ENCODE assay signal across 17 cellular contexts in the genomic region with DNA sequence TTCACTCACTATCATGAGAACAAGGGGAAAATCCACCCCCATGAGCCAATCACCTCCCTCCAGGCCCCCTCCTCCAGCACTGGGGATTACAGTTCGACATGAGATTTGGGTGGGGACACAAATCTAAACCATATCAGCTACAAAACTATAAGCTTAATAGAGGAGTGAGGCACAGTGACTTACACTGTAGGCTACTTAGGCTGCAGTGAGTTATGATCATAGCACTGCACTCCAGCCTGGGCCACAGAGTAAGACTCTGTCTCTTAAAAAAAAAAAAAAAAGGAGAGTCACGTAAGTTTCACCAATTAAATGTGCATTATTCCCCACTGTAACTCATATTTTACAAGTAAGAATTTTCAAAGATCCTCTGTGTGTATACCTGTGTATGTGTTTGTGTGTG. TPM values are rescaled to one million over a fixed set of nuclear protein-coding genes. Genes with fewer than 3 reads are reported as not detected.
DNase-seq lines count a peak whose midpoint lies in the region; ATAC-seq and TF ChIP-seq lines count a peak whose summit lies in the region.
"Had no signal": no experiment of that assay in that cellular context is flagged by ENCODE, and none has a peak within 500 bp of the region (broad histone marks: within the 10 kb centered on the region; RNA-seq: fewer than 3 reads in every experiment).

No MANE protein-coding gene starts in this region.

- H3K27ac Mint-ChIP-seq in endodermal cell: peak overlapping the region; percentile 22
- H3K27ac Mint-ChIP-seq in nephron: peak overlapping the region; percentile 5 to 45 (median 42)
- no peak overlapping the region for H3K27ac Mint-ChIP-seq in T-helper 17 cell
- H3K27ac Mint-ChIP-seq: CD4-positive, CD25-positive, alpha-beta regulatory T cell; CD8-positive, alpha-beta memory T cell had no signal

- peaks cover 35% of the 10 kb centered on the region for H3K4me1 Mint-ChIP-seq in endodermal cell
- peaks cover 33% of the 10 kb centered on the region for H3K4me1 Mint-ChIP-seq in nephron
- no peaks in the 10 kb centered on the region for H3K4me1 Mint-ChIP-seq in T-helper 17 cell
- H3K4me1 Mint-ChIP-seq: CD4-positive, CD25-positive, alpha-beta regulatory T cell; CD8-positive, alpha-beta memory T cell had no signal

- intact Hi-C loops in left lung (cut with DNase I): no loop called here
- intact Hi-C loops in upper lobe of right lung (cut with DNase I): no loop called here
- intact Hi-C loops in stomach (cut with DNase I; ENCODE audit: low total_unique reads): no loop called here

- ATAC-seq in left lung (peak; percentile 59), upper lobe of right lung (peak; percentile 34), HG03571 (IDR thresholded peaks at IDR 0.05; ENCODE audit: unreplicated experiment) (no peak), T-helper 17 cell (no peak)

- no peak for TF ChIP-seq EP300 in stomach (IDR thresholded peaks at IDR 0.05)

- H3K4me3 ChIP-seq in endodermal cell (ENCODE audit: low read length) (peak overlapping the region; percentile 6), left lung (no peak overlapping the region), upper lobe of right lung (no peak overlapping the region), stomach (no peak overlapping the region)
- H3K4me3 ChIP-seq: GM23248 had no signal

- no peaks in the 10 kb centered on the region for H3K27me3 Mint-ChIP-seq in endodermal cell (ENCODE audit: insufficient read depth)
- no peaks in the 10 kb centered on the region for H3K27me3 Mint-ChIP-seq in nephron (ENCODE audit: low read depth)
- peaks cover 28% of the 10 kb centered on the region for H3K27me3 Mint-ChIP-seq in T-helper 17 cell
- H3K27me3 Mint-ChIP-seq: CD4-positive, CD25-positive, alpha-beta regulatory T cell had no signal

- H3K27ac ChIP-seq in endodermal cell (ENCODE audit: low read depth, low read length) (no peak overlapping the region), left lung (no peak overlapping the region), upper lobe of right lung (no peak overlapping the region), stomach (peak overlapping the region in 1 of 5 donors; percentile 12)
- H3K27ac ChIP-seq: GM23248 had no signal

- H3K9me3 Mint-ChIP-seq in endodermal cell: peaks cover 26% of the 10 kb centered on the region
- H3K9me3 Mint-ChIP-seq in nephron: no peaks in the 10 kb centered on the region

- no peaks in the 10 kb centered on the region for H3K36me3 ChIP-seq in endodermal cell (ENCODE audit: control insufficient read depth, insufficient read depth, low read length)
- no peaks in the 10 kb centered on the region for H3K36me3 ChIP-seq in left lung
- H3K36me3 ChIP-seq in upper lobe of right lung: no peaks in the 10 kb centered on the region
- H3K36me3 ChIP-seq in stomach: no peaks in the 10 kb centered on the region
- H3K36me3 ChIP-seq: BE2C had no signal

- DNase-seq in endodermal cell: peak; percentile 12
- no peak for DNase-seq in left lung
- no peak for DNase-seq in upper lobe of right lung
- DNase-seq in stomach: no peak
- DNase-seq in T-helper 17 cell: no peak
- no peak for DNase-seq in NCI-H1092 treated with DMSO at 0.1 percent for 48 hours (lab: John Stamatoyannopoulos, UW)
- DNase-seq: ACHN; BE2C; C1 segment of cervical spinal cord; CD4-positive, CD25-positive, alpha-beta regulatory T cell; CD8-positive, alpha-beta memory T cell; COR-L47; GM23248; HCEC 1CT; KG1 had no signal

- TF ChIP-seq CTCF in endodermal cell (conservative IDR thresholded peaks at IDR 0.05): no peak
- no peak for TF ChIP-seq CTCF in left lung (IDR thresholded peaks at IDR 0.05)
- TF ChIP-seq CTCF in nephron (IDR thresholded peaks at IDR 0.05; ENCODE audit: unreplicated experiment in 3 of 3): no peak
- TF ChIP-seq CTCF in upper lobe of right lung (IDR thresholded peaks at IDR 0.05): no peak
- TF ChIP-seq CTCF in stomach (IDR thresholded peaks at IDR 0.05): no peak

- H3K9me3 ChIP-seq in endodermal cell (ENCODE audit: control insufficient read depth, low read length) (peaks cover 23% of the 10 kb centered on the region), left lung (no peaks in the 10 kb centered on the region), upper lobe of right lung (no peaks in the 10 kb centered on the region), stomach (no peaks in the 10 kb centered on the region), T-helper 17 cell (ENCODE audit: control insufficient read depth, low read length, poor library complexity, severe bottlenecking) (no peaks in the 10 kb centered on the region)
- H3K9me3 ChIP-seq: BE2C had no signal

- no peak overlapping the region for H3K9ac ChIP-seq in endodermal cell (ENCODE audit: extremely low read depth, low read length, poor library complexity, severe bottlenecking)
- H3K9ac ChIP-seq: GM23248 had no signal

- TF ChIP-seq POLR2A in stomach (IDR thresholded peaks at IDR 0.05): no peak

- 87% methylated on average over 1 of the region's 2 CpGs; no CpG with 5 or more reads in 1 of the 2 experiments for WGBS in endodermal cell (ENCODE audit: insufficient coverage in 1 of 2, insufficient read length in 1 of 2), 2 experiments
- 27 to 52% (median 35%) methylated on average over 2 of the region's 2 CpGs for WGBS in stomach, 5 donors

- H3K36me3 Mint-ChIP-seq in endodermal cell (ENCODE audit: low read depth) (peaks cover 4% of the 10 kb centered on the region), nephron (ENCODE audit: low read depth) (no peaks in the 10 kb centered on the region), T-helper 17 cell (ENCODE audit: low read depth) (no peaks in the 10 kb centered on the region)
- H3K36me3 Mint-ChIP-seq: CD4-positive, CD25-positive, alpha-beta regulatory T cell; CD8-positive, alpha-beta memory T cell had no signal

- no peak overlapping the region for H3K4me3 Mint-ChIP-seq in endodermal cell
- H3K4me3 Mint-ChIP-seq in nephron: no peak overlapping the region
- H3K4me3 Mint-ChIP-seq in T-helper 17 cell: no peak overlapping the region
- H3K4me3 Mint-ChIP-seq: CD4-positive, CD25-positive, alpha-beta regulatory T cell; CD8-positive, alpha-beta memory T cell had no signal

- H3K27me3 ChIP-seq in endodermal cell (ENCODE audit: control insufficient read depth, insufficient read depth, low read length, poor library complexity, severe bottlenecking) (no peaks in the 10 kb centered on the region), left lung (no peaks in the 10 kb centered on the region), upper lobe of right lung (no peaks in the 10 kb centered on the region), stomach (no peaks in the 10 kb centered on the region)
- H3K27me3 ChIP-seq: BE2C had no signal

- H3K4me1 ChIP-seq in endodermal cell (ENCODE audit: control insufficient read depth, insufficient read depth, low read length) (peaks cover 9% of the 10 kb centered on the region), left lung (no peaks in the 10 kb centered on the region), upper lobe of right lung (peaks cover 3% of the 10 kb centered on the region), stomach (peaks cover 4 to 43% (median 13%) of the 10 kb centered on the region in 4 donors)
- H3K4me1 ChIP-seq: BE2C had no signal

RNA-seq across cellular contexts. Expression of gene COLEC12, which starts 26.2 kb away (rescaled TPM):
- total RNA-seq in endodermal cell: 100 to 1,000 TPM; 123 TPM
- polyA plus RNA-seq in endodermal cell (2013, experiment 1 of 2): 31.1 TPM
- polyA plus RNA-seq in endodermal cell (2013, experiment 2 of 2): 38.5 TPM
- 10 to 100 TPM; 32.9 to 45.2 TPM for total RNA-seq in left lung
- 55.2 TPM for total RNA-seq in upper lobe of right lung
- 10 to 100 TPM in 2 of 5 donors, 1 to 10 TPM in 3; 5.2 to 37.5 (median 8.0) TPM for total RNA-seq in stomach
- 1 to 10 TPM; 1.7 to 2.1 (median 1.8) TPM for polyA plus RNA-seq in stomach
- total RNA-seq in T-helper 17 cell: not detected
- total RNA-seq: CD4-positive, CD25-positive, alpha-beta regulatory T cell had no signal
- polyA plus RNA-seq: CD4-positive, CD25-positive, alpha-beta regulatory T cell; CD8-positive, alpha-beta memory T cell had no signal

RNA-seq across cellular contexts. Expression of gene CETN1, which starts 53.5 kb away (rescaled TPM):
- total RNA-seq in endodermal cell: not detected
- polyA plus RNA-seq in endodermal cell (2013, experiment 1 of 2): not detected
- not detected for polyA plus RNA-seq in endodermal cell (2013, experiment 2 of 2)
- not detected for total RNA-seq in left lung
- not detected for total RNA-seq in upper lobe of right lung
- total RNA-seq in stomach: not detected
- polyA plus RNA-seq in stomach: not detected
- total RNA-seq in T-helper 17 cell: not detected
- total RNA-seq: CD4-positive, CD25-positive, alpha-beta regulatory T cell; CD8-positive, alpha-beta memory T cell; GM23248 had no signal
- polyA plus RNA-seq: CD4-positive, CD25-positive, alpha-beta regulatory T cell; CD8-positive, alpha-beta memory T cell; GM23248 had no signal

Comparison
In these comparisons a context has a peak if more than half of its experiments do, and no peak if none do; other contexts are left out.
1. ATAC-seq: peak in left lung (single experiment) and upper lobe of right lung (single experiment); none in HG03571 (single experiment) and T-helper 17 cell (single experiment).
2. RNA of gene COLEC12, which starts 26.2 kb away (total RNA-seq): 123 TPM in endodermal cell, 55.2 TPM in upper lobe of right lung (single experiment), 32.9 to 45.2 TPM in left lung and 5.2 to 37.5 TPM in stomach; not detected in T-helper 17 cell; every median in the first group is over 4 times any median in the second.